Comparison of ENCODE assay signal across 8 cellular contexts in genomic region chr15:48966595-48967301, GRCh38. TPM values are rescaled to one million over a fixed set of nuclear protein-coding genes. Genes with fewer than 3 reads are reported as not detected.
A peak's percentile ranks its signal among the peaks of the same experiment; 100 is the strongest.
DNase-seq lines count a peak whose midpoint lies in the region; ATAC-seq lines count a peak whose summit lies in the region.

No MANE protein-coding gene starts in this region.

- H3K36me3 Mint-ChIP-seq in T-helper 17 cell (ENCODE audit: low read depth) = peaks cover 4% of the 10 kb centered on the region
- H3K36me3 Mint-ChIP-seq in natural killer cell treated with Interleukin-12 subunit alpha and Interleukin-12 subunit beta and Interleukin-15 and Interleukin-18, amount 100 ng/mL, for 72 hours = no peaks in the 10 kb centered on the region

- H3K27ac ChIP-seq in Karpas-422 (ENCODE audit: low read length) = no peak overlapping the region

- ATAC-seq in HG03103 (IDR thresholded peaks at IDR 0.05; ENCODE audit: low read depth, unreplicated experiment) (peak; percentile 72), T-helper 17 cell (peak; percentile 68), left colon (no peak)
- ATAC-seq in natural killer cell treated with Interleukin-12 subunit alpha and Interleukin-12 subunit beta and Interleukin-15 and Interleukin-18, amount 100 ng/mL, for 72 hours = peak; percentile 94 to 98

- H3K27ac Mint-ChIP-seq in T-helper 17 cell = no peak overlapping the region
- H3K27ac Mint-ChIP-seq in natural killer cell treated with Interleukin-12 subunit alpha and Interleukin-12 subunit beta and Interleukin-15 and Interleukin-18, amount 100 ng/mL, for 72 hours = peak overlapping the region; percentile 86 to 90

- H3K4me1 Mint-ChIP-seq in T-helper 17 cell = peaks cover 21% of the 10 kb centered on the region
- H3K4me1 Mint-ChIP-seq in natural killer cell treated with Interleukin-12 subunit alpha and Interleukin-12 subunit beta and Interleukin-15 and Interleukin-18, amount 100 ng/mL, for 72 hours (ENCODE audit: low read depth in 2 of 2) = peaks cover 32 to 47% of the 10 kb centered on the region in 2 donors

- H3K27me3 ChIP-seq in Karpas-422 (ENCODE audit: low read length) = no peaks in the 10 kb centered on the region

- H3K4me2 ChIP-seq in Karpas-422 (ENCODE audit: low read depth, low read length, poor library complexity, severe bottlenecking) = no peak overlapping the region

- H3K9me3 Mint-ChIP-seq in natural killer cell treated with Interleukin-12 subunit alpha and Interleukin-12 subunit beta and Interleukin-15 and Interleukin-18, amount 100 ng/mL, for 72 hours = peaks cover 3% of the 10 kb centered on the region

- H3K9ac ChIP-seq in Karpas-422 (ENCODE audit: low read length) = no peak overlapping the region

- no peaks in the 10 kb centered on the region for H4K20me1 ChIP-seq in Karpas-422 (ENCODE audit: insufficient read depth, low read depth, low read length)

- H3K79me2 ChIP-seq in Karpas-422 (ENCODE audit: low read length) = no peaks in the 10 kb centered on the region

- peaks cover 83% of the 10 kb centered on the region for H3K27me3 Mint-ChIP-seq in T-helper 17 cell
- peaks cover 0 to 3% of the 10 kb centered on the region in 2 donors for H3K27me3 Mint-ChIP-seq in natural killer cell treated with Interleukin-12 subunit alpha and Interleukin-12 subunit beta and Interleukin-15 and Interleukin-18, amount 100 ng/mL, for 72 hours

- peaks cover 34% of the 10 kb centered on the region for H3K4me1 ChIP-seq in Karpas-422 (ENCODE audit: low read length)

- no peak overlapping the region for H2AFZ ChIP-seq in Karpas-422 (ENCODE audit: low read length)

- DNase-seq in stimulated activated CD4-positive, alpha-beta T cell treated with anti-CD3 and anti-CD28 coated beads, Interleukin-4, amount 100 ng/mL, for 24 hours = peak; percentile 19
- DNase-seq in stimulated activated CD4-positive, alpha-beta T cell treated with anti-CD3 and anti-CD28 coated beads, Interleukin-2, amount 100 ng/mL, for 48 hours = no peak
- DNase-seq in T-helper 17 cell = no peak
- DNase-seq in natural killer cell treated with Interleukin-12 subunit alpha and Interleukin-12 subunit beta and Interleukin-15 and Interleukin-18, amount 100 ng/mL, for 72 hours (ENCODE audit: low spot score) = peak; percentile 78
- no peak for DNase-seq in NCI-H146 treated with DMSO at 0.1 percent for 48 hours (lab: John Stamatoyannopoulos, UW; ENCODE audit: unreplicated experiment)
- no peak for DNase-seq in left colon
- no peak for DNase-seq in Karpas-422

- intact Hi-C loops in left colon (cut with DNase I, micrococcal nuclease) = no loop called here

- no peak overlapping the region for H3K4me3 ChIP-seq in Karpas-422 (ENCODE audit: low read length)

- no peaks in the 10 kb centered on the region for H3K36me3 ChIP-seq in Karpas-422 (ENCODE audit: insufficient read depth, low read length)

- no peaks in the 10 kb centered on the region for H3K9me3 ChIP-seq in T-helper 17 cell (ENCODE audit: control insufficient read depth, low read length, poor library complexity, severe bottlenecking)
- H3K9me3 ChIP-seq in Karpas-422 (ENCODE audit: low read length) = no peaks in the 10 kb centered on the region

- no peaks in the 10 kb centered on the region for H3K9me2 ChIP-seq in Karpas-422 (replicated peaks; ENCODE audit: insufficient read depth, low read length)

- no peak overlapping the region for H3K4me3 Mint-ChIP-seq in T-helper 17 cell
- peak overlapping the region; percentile 85 for H3K4me3 Mint-ChIP-seq in natural killer cell treated with Interleukin-12 subunit alpha and Interleukin-12 subunit beta and Interleukin-15 and Interleukin-18, amount 100 ng/mL, for 72 hours

RNA-seq across cellular contexts. Expression of gene SHC4, which starts 3.0 kb away (rescaled TPM):
- total RNA-seq in T-helper 17 cell (under 1 TPM in 1 of 2 donors, not detected in 1; 0.12 TPM), left colon (under 1 TPM; 0.24 to 0.81 TPM)
- total RNA-seq in natural killer cell treated with Interleukin-12 subunit alpha and Interleukin-12 subunit beta and Interleukin-15 and Interleukin-18, amount 100 ng/mL, for 72 hours = 1 to 10 TPM in 1 of 2 donors, under 1 TPM in 1; 0.57 to 2.8 TPM
- total RNA-seq in Karpas-422 (2014; rRNA removed; shearing (Covaris generic); ENCODE audit: low replicate concordance) = 0.22 TPM in 1 of 2 replicates, not detected in the other

Comparison
In these comparisons a context has a peak if more than half of its experiments do, and no peak if none do; other contexts are left out.
1. DNase-seq: peak in stimulated activated CD4-positive, alpha-beta T cell treated with anti-CD3 and anti-CD28 coated beads, Interleukin-4, amount 100 ng/mL, for 24 hours (single experiment) and natural killer cell treated with Interleukin-12 subunit alpha and Interleukin-12 subunit beta and Interleukin-15 and Interleukin-18, amount 100 ng/mL, for 72 hours (single experiment); none in stimulated activated CD4-positive, alpha-beta T cell treated with anti-CD3 and anti-CD28 coated beads, Interleukin-2, amount 100 ng/mL, for 48 hours (0 of 2), T-helper 17 cell (0 of 3), NCI-H146 treated with DMSO at 0.1 percent for 48 hours (single experiment), left colon (0 of 2) and Karpas-422 (single experiment).